In genomic region chr15:85932391-85932790, GRCh38 we compare ENCODE assay signal across 1 cellular context.
TF ChIP-seq lines count a peak whose summit lies in the region.

No MANE protein-coding gene starts in this region.

TF ChIP-seq in HEK293, 187 proteins besides CTCF, POLR2A, EP300 and RAD21 (continued from another document):
- TF ChIP-seq, protein P1, sequence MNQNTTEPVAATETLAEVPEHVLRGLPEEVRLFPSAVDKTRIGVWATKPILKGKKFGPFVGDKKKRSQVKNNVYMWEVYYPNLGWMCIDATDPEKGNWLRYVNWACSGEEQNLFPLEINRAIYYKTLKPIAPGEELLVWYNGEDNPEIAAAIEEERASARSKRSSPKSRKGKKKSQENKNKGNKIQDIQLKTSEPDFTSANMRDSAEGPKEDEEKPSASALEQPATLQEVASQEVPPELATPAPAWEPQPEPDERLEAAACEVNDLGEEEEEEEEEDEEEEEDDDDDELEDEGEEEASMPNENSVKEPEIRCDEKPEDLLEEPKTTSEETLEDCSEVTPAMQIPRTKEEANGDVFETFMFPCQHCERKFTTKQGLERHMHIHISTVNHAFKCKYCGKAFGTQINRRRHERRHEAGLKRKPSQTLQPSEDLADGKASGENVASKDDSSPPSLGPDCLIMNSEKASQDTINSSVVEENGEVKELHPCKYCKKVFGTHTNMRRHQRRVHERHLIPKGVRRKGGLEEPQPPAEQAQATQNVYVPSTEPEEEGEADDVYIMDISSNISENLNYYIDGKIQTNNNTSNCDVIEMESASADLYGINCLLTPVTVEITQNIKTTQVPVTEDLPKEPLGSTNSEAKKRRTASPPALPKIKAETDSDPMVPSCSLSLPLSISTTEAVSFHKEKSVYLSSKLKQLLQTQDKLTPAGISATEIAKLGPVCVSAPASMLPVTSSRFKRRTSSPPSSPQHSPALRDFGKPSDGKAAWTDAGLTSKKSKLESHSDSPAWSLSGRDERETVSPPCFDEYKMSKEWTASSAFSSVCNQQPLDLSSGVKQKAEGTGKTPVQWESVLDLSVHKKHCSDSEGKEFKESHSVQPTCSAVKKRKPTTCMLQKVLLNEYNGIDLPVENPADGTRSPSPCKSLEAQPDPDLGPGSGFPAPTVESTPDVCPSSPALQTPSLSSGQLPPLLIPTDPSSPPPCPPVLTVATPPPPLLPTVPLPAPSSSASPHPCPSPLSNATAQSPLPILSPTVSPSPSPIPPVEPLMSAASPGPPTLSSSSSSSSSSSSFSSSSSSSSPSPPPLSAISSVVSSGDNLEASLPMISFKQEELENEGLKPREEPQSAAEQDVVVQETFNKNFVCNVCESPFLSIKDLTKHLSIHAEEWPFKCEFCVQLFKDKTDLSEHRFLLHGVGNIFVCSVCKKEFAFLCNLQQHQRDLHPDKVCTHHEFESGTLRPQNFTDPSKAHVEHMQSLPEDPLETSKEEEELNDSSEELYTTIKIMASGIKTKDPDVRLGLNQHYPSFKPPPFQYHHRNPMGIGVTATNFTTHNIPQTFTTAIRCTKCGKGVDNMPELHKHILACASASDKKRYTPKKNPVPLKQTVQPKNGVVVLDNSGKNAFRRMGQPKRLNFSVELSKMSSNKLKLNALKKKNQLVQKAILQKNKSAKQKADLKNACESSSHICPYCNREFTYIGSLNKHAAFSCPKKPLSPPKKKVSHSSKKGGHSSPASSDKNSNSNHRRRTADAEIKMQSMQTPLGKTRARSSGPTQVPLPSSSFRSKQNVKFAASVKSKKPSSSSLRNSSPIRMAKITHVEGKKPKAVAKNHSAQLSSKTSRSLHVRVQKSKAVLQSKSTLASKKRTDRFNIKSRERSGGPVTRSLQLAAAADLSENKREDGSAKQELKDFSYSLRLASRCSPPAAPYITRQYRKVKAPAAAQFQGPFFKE (tag by site-specific recombination; IDR thresholded peaks at IDR 0.05; ENCODE audit: borderline replicate concordance): no peak
- TF ChIP-seq KLF10 (tag by site-specific recombination; IDR thresholded peaks at IDR 0.05): no peak
- TF ChIP-seq, protein P2, sequence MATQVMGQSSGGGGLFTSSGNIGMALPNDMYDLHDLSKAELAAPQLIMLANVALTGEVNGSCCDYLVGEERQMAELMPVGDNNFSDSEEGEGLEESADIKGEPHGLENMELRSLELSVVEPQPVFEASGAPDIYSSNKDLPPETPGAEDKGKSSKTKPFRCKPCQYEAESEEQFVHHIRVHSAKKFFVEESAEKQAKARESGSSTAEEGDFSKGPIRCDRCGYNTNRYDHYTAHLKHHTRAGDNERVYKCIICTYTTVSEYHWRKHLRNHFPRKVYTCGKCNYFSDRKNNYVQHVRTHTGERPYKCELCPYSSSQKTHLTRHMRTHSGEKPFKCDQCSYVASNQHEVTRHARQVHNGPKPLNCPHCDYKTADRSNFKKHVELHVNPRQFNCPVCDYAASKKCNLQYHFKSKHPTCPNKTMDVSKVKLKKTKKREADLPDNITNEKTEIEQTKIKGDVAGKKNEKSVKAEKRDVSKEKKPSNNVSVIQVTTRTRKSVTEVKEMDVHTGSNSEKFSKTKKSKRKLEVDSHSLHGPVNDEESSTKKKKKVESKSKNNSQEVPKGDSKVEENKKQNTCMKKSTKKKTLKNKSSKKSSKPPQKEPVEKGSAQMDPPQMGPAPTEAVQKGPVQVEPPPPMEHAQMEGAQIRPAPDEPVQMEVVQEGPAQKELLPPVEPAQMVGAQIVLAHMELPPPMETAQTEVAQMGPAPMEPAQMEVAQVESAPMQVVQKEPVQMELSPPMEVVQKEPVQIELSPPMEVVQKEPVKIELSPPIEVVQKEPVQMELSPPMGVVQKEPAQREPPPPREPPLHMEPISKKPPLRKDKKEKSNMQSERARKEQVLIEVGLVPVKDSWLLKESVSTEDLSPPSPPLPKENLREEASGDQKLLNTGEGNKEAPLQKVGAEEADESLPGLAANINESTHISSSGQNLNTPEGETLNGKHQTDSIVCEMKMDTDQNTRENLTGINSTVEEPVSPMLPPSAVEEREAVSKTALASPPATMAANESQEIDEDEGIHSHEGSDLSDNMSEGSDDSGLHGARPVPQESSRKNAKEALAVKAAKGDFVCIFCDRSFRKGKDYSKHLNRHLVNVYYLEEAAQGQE (tag by site-specific recombination; IDR thresholded peaks at IDR 0.05): no peak
- TF ChIP-seq ZBTB8A (tag by site-specific recombination; IDR thresholded peaks at IDR 0.05): no peak
- peak; percentile 68; the same call in 1 of the 2 replicates for TF ChIP-seq ZNF10 (tag by site-specific recombination; IDR thresholded peaks at IDR 0.05)
